ENCODE assay signal across 8 cellular contexts in genomic region chr17:60392042-60392844, GRCh38. TPM values are rescaled to one million over a fixed set of nuclear protein-coding genes. Genes with fewer than 3 reads are reported as not detected.
DNase-seq lines count a peak whose midpoint lies in the region; ATAC-seq, FAIRE-seq and TF ChIP-seq lines count a peak whose summit lies in the region.

A gene with protein sequence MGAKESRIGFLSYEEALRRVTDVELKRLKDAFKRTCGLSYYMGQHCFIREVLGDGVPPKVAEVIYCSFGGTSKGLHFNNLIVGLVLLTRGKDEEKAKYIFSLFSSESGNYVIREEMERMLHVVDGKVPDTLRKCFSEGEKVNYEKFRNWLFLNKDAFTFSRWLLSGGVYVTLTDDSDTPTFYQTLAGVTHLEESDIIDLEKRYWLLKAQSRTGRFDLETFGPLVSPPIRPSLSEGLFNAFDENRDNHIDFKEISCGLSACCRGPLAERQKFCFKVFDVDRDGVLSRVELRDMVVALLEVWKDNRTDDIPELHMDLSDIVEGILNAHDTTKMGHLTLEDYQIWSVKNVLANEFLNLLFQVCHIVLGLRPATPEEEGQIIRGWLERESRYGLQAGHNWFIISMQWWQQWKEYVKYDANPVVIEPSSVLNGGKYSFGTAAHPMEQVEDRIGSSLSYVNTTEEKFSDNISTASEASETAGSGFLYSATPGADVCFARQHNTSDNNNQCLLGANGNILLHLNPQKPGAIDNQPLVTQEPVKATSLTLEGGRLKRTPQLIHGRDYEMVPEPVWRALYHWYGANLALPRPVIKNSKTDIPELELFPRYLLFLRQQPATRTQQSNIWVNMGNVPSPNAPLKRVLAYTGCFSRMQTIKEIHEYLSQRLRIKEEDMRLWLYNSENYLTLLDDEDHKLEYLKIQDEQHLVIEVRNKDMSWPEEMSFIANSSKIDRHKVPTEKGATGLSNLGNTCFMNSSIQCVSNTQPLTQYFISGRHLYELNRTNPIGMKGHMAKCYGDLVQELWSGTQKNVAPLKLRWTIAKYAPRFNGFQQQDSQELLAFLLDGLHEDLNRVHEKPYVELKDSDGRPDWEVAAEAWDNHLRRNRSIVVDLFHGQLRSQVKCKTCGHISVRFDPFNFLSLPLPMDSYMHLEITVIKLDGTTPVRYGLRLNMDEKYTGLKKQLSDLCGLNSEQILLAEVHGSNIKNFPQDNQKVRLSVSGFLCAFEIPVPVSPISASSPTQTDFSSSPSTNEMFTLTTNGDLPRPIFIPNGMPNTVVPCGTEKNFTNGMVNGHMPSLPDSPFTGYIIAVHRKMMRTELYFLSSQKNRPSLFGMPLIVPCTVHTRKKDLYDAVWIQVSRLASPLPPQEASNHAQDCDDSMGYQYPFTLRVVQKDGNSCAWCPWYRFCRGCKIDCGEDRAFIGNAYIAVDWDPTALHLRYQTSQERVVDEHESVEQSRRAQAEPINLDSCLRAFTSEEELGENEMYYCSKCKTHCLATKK (N-terminal part only) (minus strand): TSS chr17:60392133. CDS start chr17:60391939, 194 bp downstream.

- ATAC-seq in HG02840 (IDR thresholded peaks at IDR 0.05; ENCODE audit: low FRiP score, unreplicated experiment) = peak; percentile 86

- under 1% methylated on average over 67 of the region's 68 CpGs for WGBS in prostate gland
- under 1% methylated on average over 68 of the region's 68 CpGs for WGBS in urinary bladder

- H3K27ac ChIP-seq in left ventricle myocardium inferior (replicated peaks) (peak within 1 kb of the TSS; percentile 97), prostate gland (peak within 1 kb of the TSS; percentile 95 to 96), urinary bladder (ENCODE audit: low read depth) (peak within 1 kb of the TSS; percentile 60)

- intact Hi-C loops in T-helper 1 cell treated with Interleukin-12 subunit alpha and Interleukin-12 subunit beta and Interleukin-4 antibody, amounts not matched to agents 30 ng/mL and 1 ng/mL, for 36 hours (cut with micrococcal nuclease) = loop anchor here (1.0 to 10.0 kb wide), 15 partner anchors 29 to 1875 kb away; partner anchors contain the start of genes APPBP2, BCAS3, CLTC and HEATR6
- intact Hi-C loops in left ventricle myocardium inferior (cut with micrococcal nuclease) (no loop called here), prostate gland (cut with DNase I) (no loop called here)

- H3K27me3 ChIP-seq in left ventricle myocardium inferior (ENCODE audit: low read depth) (no peaks in the 10 kb centered on the region), prostate gland (replicated peaks; ENCODE audit: insufficient read depth) (no peaks in the 10 kb centered on the region)

- DNase-seq in GM12891 (ENCODE audit: insufficient read length, low spot score) = peak; percentile 86
- peak; percentile 98 for DNase-seq in NCI-H146 (lab: John Stamatoyannopoulos, UW)
- peak; percentile 90 for DNase-seq in amniotic stem cell (lab: John Stamatoyannopoulos, UW)
- peak; percentile 98 for DNase-seq in left ventricle myocardium inferior
- peak; percentile 98 for DNase-seq in prostate gland (ENCODE audit: low spot score)

- H3K4me1 ChIP-seq in left ventricle myocardium inferior = peaks cover 55% of the 10 kb centered on the region
- H3K4me1 ChIP-seq in prostate gland (replicated peaks) = peaks cover 5% of the 10 kb centered on the region
- H3K4me1 ChIP-seq in urinary bladder (ENCODE audit: insufficient read depth) = no peaks in the 10 kb centered on the region

- H3K36me3 ChIP-seq in left ventricle myocardium inferior (no peaks in the 10 kb centered on the region), prostate gland (no peaks in the 10 kb centered on the region), urinary bladder (ENCODE audit: insufficient read depth) (no peaks in the 10 kb centered on the region)

- H3K9me3 ChIP-seq in left ventricle myocardium inferior (replicated peaks) = no peaks in the 10 kb centered on the region
- no peaks in the 10 kb centered on the region for H3K9me3 ChIP-seq in prostate gland

- TF ChIP-seq CTCF in left ventricle myocardium inferior (IDR thresholded peaks at IDR 0.05; ENCODE audit: borderline replicate concordance) (peak; percentile 50), prostate gland (IDR thresholded peaks at IDR 0.05) (peak in 3 of 4 experiments; percentile 12 to 76 (median 49))

- H3K4me3 ChIP-seq in left ventricle myocardium inferior = peak within 1 kb of the TSS; percentile 98
- H3K4me3 ChIP-seq in prostate gland = peak within 1 kb of the TSS; percentile 81 to 90
- H3K4me3 ChIP-seq in urinary bladder (ENCODE audit: low read depth, low read length) = peak within 1 kb of the TSS; percentile 65

- FAIRE-seq in GM12891 (lab: Jason Lieb, UNC) = peak; percentile 85

- TF ChIP-seq POLR2A in GM12891 (IDR thresholded peaks at IDR 0.05; ENCODE audit: low read depth, low read length) (0 out of 2 replicates have a peak, but pooled peaks have one; percentile 44), prostate gland (IDR thresholded peaks at IDR 0.05) (peak; percentile 71)

TF ChIP-seq in GM12891, 5 proteins besides CTCF, POLR2A, EP300 and RAD21:
- TF ChIP-seq TAF1 (IDR thresholded peaks at IDR 0.05; ENCODE audit: low read depth, low read length) (peak; percentile 69), PAX5 (IDR thresholded peaks at IDR 0.05; ENCODE audit: insufficient read depth, low read length, severe bottlenecking) (no peak), SPI1 (IDR thresholded peaks at IDR 0.05; ENCODE audit: low read depth, low read length) (peak; percentile 57), POU2F2 (IDR thresholded peaks at IDR 0.05; ENCODE audit: low read depth, low read length) (peak; percentile 44; the same call in 1 of the 2 replicates), POLR2AphosphoS5 (IDR thresholded peaks at IDR 0.05; ENCODE audit: low read depth, low read length) (no peak)

RNA-seq across cellular contexts. Expression of the gene that starts here (rescaled TPM):
- 17.0 TPM for polyA plus RNA-seq in GM12891 (2012; ENCODE audit: low read depth, missing spikeins)
- total RNA-seq in T-helper 1 cell treated with Interleukin-12 subunit alpha and Interleukin-12 subunit beta and Interleukin-4 antibody, amounts not matched to agents 30 ng/mL and 1 ng/mL, for 36 hours = 42.5 and 43.4 TPM in 2 replicates
- 22.8 TPM for total RNA-seq in left ventricle myocardium inferior
- 10 to 100 TPM; 21.8 to 59.3 TPM for total RNA-seq in prostate gland
- total RNA-seq in urinary bladder = 63.7 TPM
- polyA plus RNA-seq in urinary bladder = 18.2 TPM

Comparison
In these comparisons a context has a peak if more than half of its experiments do, and no peak if none do; other contexts are left out.
1. Peak in every context shown above with its lines: DNase-seq, ATAC-seq, H3K4me3 ChIP-seq and H3K27ac ChIP-seq.